Comparison of ENCODE assay signal across 14 cellular contexts in genomic region chr4:174996079-174996478, GRCh38.
A peak's percentile ranks its signal among the peaks of the same experiment; 100 is the strongest.
DNase-seq lines count a peak whose midpoint lies in the region; ATAC-seq and TF ChIP-seq lines count a peak whose summit lies in the region.
"Had no signal": no experiment of that assay in that cellular context is flagged by ENCODE, and none has a peak within 500 bp of the region (broad histone marks: within the 10 kb centered on the region; RNA-seq: fewer than 3 reads in every experiment).

No MANE protein-coding gene starts in this region.

- no peaks in the 10 kb centered on the region for H4K20me1 ChIP-seq in DND-41 (ENCODE audit: insufficient read depth, low read length)

- no peaks in the 10 kb centered on the region for H3K27me3 ChIP-seq in DND-41 (ENCODE audit: insufficient read depth, low read length, poor library complexity)
- no peaks in the 10 kb centered on the region for H3K27me3 ChIP-seq in lower lobe of right lung (ENCODE audit: low read depth)

- DNase-seq in DND-41: no peak
- DNase-seq in NAMALWA (ENCODE audit: low spot score): peak; percentile 25
- peak; percentile 40 for DNase-seq in glomerular visceral epithelial cell (ENCODE audit: extremely low spot score)
- DNase-seq in lower lobe of right lung: no peak
- DNase-seq: CD8-positive, alpha-beta memory T cell; NCI-H1092 treated with DMSO at 0.1 percent for 48 hours; NCI-H1694 treated with DMSO at 0.1 percent for 48 hours; NCI-H446; NCI-H748 treated with DMSO at 0.1 percent for 48 hours; SIG-M5 had no signal

- H3K4me3 ChIP-seq in DND-41 (ENCODE audit: low read depth in 1 of 2, low read length in 2 of 2) (no peak overlapping the region), lower lobe of right lung (no peak overlapping the region)

- H3K4me2 ChIP-seq in DND-41 (ENCODE audit: insufficient read depth, low read length): no peak overlapping the region

- no peak overlapping the region for H3K9ac ChIP-seq in DND-41 (ENCODE audit: low read depth, low read length)

- H3K4me1 ChIP-seq in DND-41 (ENCODE audit: insufficient read depth, low read length): no peaks in the 10 kb centered on the region
- H3K4me1 ChIP-seq in lower lobe of right lung: no peaks in the 10 kb centered on the region

- H3K27ac ChIP-seq in DND-41 (ENCODE audit: low read length) (no peak overlapping the region), lower lobe of right lung (no peak overlapping the region)

- ATAC-seq in DND-41 (ENCODE audit: insufficient read depth, low read depth) (peak; percentile 79), GM21367 (IDR thresholded peaks at IDR 0.05; ENCODE audit: unreplicated experiment) (peak; percentile 64), GM19328 (IDR thresholded peaks at IDR 0.05; ENCODE audit: unreplicated experiment) (no peak), HG03439 (IDR thresholded peaks at IDR 0.05; ENCODE audit: unreplicated experiment) (no peak), HG02870 (IDR thresholded peaks at IDR 0.05; ENCODE audit: unreplicated experiment) (no peak), lower lobe of right lung (no peak)

- H3K36me3 ChIP-seq in DND-41 (ENCODE audit: insufficient read depth, low read length) (no peaks in the 10 kb centered on the region), lower lobe of right lung (no peaks in the 10 kb centered on the region)

- no peaks in the 10 kb centered on the region for H3K79me2 ChIP-seq in DND-41 (ENCODE audit: insufficient read depth, low read length)

- intact Hi-C loops in lower lobe of right lung (cut with DNase I): no loop called here

- H3K9me3 ChIP-seq in DND-41 (ENCODE audit: insufficient read depth, low read length, severe bottlenecking) (no peaks in the 10 kb centered on the region), lower lobe of right lung (no peaks in the 10 kb centered on the region)

- no peak for TF ChIP-seq CTCF in DND-41 (IDR thresholded peaks at IDR 0.05; ENCODE audit: borderline replicate concordance, extremely low read depth, low read length, poor library complexity, severe bottlenecking)
- no peak for TF ChIP-seq CTCF in lower lobe of right lung (IDR thresholded peaks at IDR 0.05)

- H2AFZ ChIP-seq in DND-41 (ENCODE audit: low read depth, low read length): no peak overlapping the region

Comparison
In these comparisons a context has a peak if more than half of its experiments do, and no peak if none do; other contexts are left out.
1. ATAC-seq: peak in DND-41 (single experiment) and GM21367 (single experiment); none in GM19328 (single experiment), HG03439 (single experiment), HG02870 (single experiment) and lower lobe of right lung (0 of 2).
2. DNase-seq: peak in NAMALWA (single experiment) and glomerular visceral epithelial cell (single experiment); none in DND-41 (single experiment) and lower lobe of right lung (single experiment).